ENCODE assay signal across 16 cellular contexts in genomic region chr2:14569294-14569693, GRCh38.
"Had no signal": no experiment of that assay in that cellular context is flagged by ENCODE, and none has a peak within 500 bp of the region (broad histone marks: within the 10 kb centered on the region; RNA-seq: fewer than 3 reads in every experiment).

No MANE protein-coding gene starts in this region.

- H3K4me1 ChIP-seq: lower lobe of right lung, tibial artery had no signal

- FAIRE-seq: urothelium cell line had no signal

- H3K27me3 ChIP-seq: dorsolateral prefrontal cortex, tibial artery had no signal

- DNase-seq: activated CD4-positive, alpha-beta T cell treated with anti-CD3 and anti-CD28 coated beads for 36 hours; activated CD4-positive, alpha-beta T cell treated with anti-CD3 and anti-CD28 coated beads, Interleukin-2, amount 50 U/mL, for 48 hours; dorsolateral prefrontal cortex; erythroblast; lower lobe of right lung; nucleus accumbens; posterior cingulate gyrus; retina; stimulated activated CD4-positive, alpha-beta T cell treated with anti-CD3 and anti-CD28 coated beads, Interleukin-12 subunit alpha, Interleukin-12 subunit beta, amount 100 ng/mL, for 4 hours; stimulated activated CD4-positive, alpha-beta T cell treated with anti-CD3 and anti-CD28 coated beads, Interleukin-2, amount 100 ng/mL, for 24 hours; stimulated activated naive CD8-positive, alpha-beta T cell treated with anti-CD3 and anti-CD28 coated beads, Interleukin-15, Interleukin-2, amounts not matched to agents 100 U/mL and 50 U/mL, for 24 hours; substantia nigra; T-helper 17 cell; tibial artery had no signal

- H3K36me3 ChIP-seq: lower lobe of right lung, tibial artery had no signal

- ATAC-seq: activated CD4-positive, alpha-beta T cell treated with anti-CD3 and anti-CD28 coated beads for 36 hours; lower lobe of right lung; stimulated activated naive CD8-positive, alpha-beta T cell treated with anti-CD3 and anti-CD28 coated beads, Interleukin-15, Interleukin-2, amounts not matched to agents 100 U/mL and 50 U/mL, for 24 hours; T-helper 17 cell; WTC11 had no signal

- H3K9me3 ChIP-seq: lower lobe of right lung, tibial artery had no signal

- H3K4me3 ChIP-seq: dorsolateral prefrontal cortex, lower lobe of right lung, tibial artery had no signal

- H3K27ac ChIP-seq: dorsolateral prefrontal cortex, lower lobe of right lung, tibial artery had no signal
